9 cellular contexts compared by ENCODE assay signal in the genomic region with DNA sequence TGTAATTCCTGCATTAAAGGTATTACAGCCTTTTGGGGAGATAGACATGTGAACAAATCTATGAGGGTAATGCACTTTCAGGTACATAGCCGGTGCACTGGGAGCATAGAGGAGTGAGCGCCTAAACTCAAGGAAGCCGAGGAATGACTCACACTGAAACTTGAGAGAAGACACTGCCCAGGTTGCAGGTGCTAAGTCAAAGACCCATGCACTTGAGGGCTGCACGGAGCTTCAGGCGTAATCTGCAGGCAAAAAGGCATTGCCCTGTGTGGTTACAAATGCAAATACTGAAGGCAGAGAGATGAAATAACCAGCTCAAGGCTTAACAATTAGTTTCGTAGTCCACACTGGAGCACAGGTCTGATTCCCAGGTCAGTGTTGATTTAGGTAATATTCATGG. TPM values are rescaled to one million over a fixed set of nuclear protein-coding genes. Genes with fewer than 3 reads are reported as not detected.
DNase-seq lines count a peak whose midpoint lies in the region; ATAC-seq and TF ChIP-seq lines count a peak whose summit lies in the region.
"Had no signal": no experiment of that assay in that cellular context is flagged by ENCODE, and none has a peak within 500 bp of the region (broad histone marks: within the 10 kb centered on the region; RNA-seq: fewer than 3 reads in every experiment).

No MANE protein-coding gene starts in this region.

- H3K36me3 ChIP-seq in ovary (no peaks in the 10 kb centered on the region), adrenal gland (replicated peaks in 1 of 2) (no peaks in the 10 kb centered on the region)
- H3K36me3 ChIP-seq: neutrophil had no signal

- H3K27ac ChIP-seq in ovary (no peak overlapping the region), adrenal gland (no peak overlapping the region)
- H3K27ac ChIP-seq: neutrophil had no signal

- H3K4me3 ChIP-seq in ovary (no peak overlapping the region), adrenal gland (no peak overlapping the region)

- no peaks in the 10 kb centered on the region for H3K27me3 ChIP-seq in ovary
- H3K27me3 ChIP-seq in adrenal gland = no peaks in the 10 kb centered on the region
- H3K27me3 ChIP-seq: neutrophil had no signal

- peak; percentile 97 for ATAC-seq in GM21717 (IDR thresholded peaks at IDR 0.05; ENCODE audit: unreplicated experiment)
- ATAC-seq in HG03378 (IDR thresholded peaks at IDR 0.05; ENCODE audit: unreplicated experiment) = peak; percentile 85

- TF ChIP-seq CTCF in ovary (IDR thresholded peaks at IDR 0.05) = no peak
- no peak for TF ChIP-seq CTCF in adrenal gland (IDR thresholded peaks at IDR 0.05)

- no peaks in the 10 kb centered on the region for H3K4me1 ChIP-seq in ovary (ENCODE audit: insufficient read depth)
- H3K4me1 ChIP-seq in adrenal gland (replicated peaks in 1 of 2) = no peaks in the 10 kb centered on the region

- no peaks in the 10 kb centered on the region for H3K9me3 ChIP-seq in ovary
- H3K9me3 ChIP-seq in adrenal gland (replicated peaks in 1 of 3) = no peaks in the 10 kb centered on the region
- H3K9me3 ChIP-seq: neutrophil had no signal

- TF ChIP-seq EP300 in ovary (IDR thresholded peaks at IDR 0.05) = no peak

- TF ChIP-seq POLR2A in ovary (IDR thresholded peaks at IDR 0.05) (no peak), adrenal gland (IDR thresholded peaks at IDR 0.05) (no peak)

- 86 to 93% (median 90%) methylated on average over 6 of the region's 6 CpGs for WGBS in ovary, 3 donors
- 68 to 89% (median 77%) methylated on average over 6 of the region's 6 CpGs for WGBS in adrenal gland, 4 donors

- peak; percentile 20 for DNase-seq in activated T-cell treated with anti-CD3 and anti-CD28 coated beads, Interleukin-2, amount 50 U/mL, for 1 hour
- DNase-seq in activated T-cell treated with anti-CD3 and anti-CD28 coated beads for 4 hours (no peak), kidney tubule cell (ENCODE audit: low spot score) (peak; percentile 52), ovary (no peak), adrenal gland (no peak), AML-193 (lab: John Stamatoyannopoulos, UW) (no peak)

- intact Hi-C loops in ovary (cut with DNase I) = no loop called here
- intact Hi-C loops in adrenal gland (cut with DNase I) = no loop called here

RNA-seq across cellular contexts. Expression of a gene that starts 51.0 kb away (rescaled TPM):
- 10 to 100 TPM in 6 of 7 donors, 1 to 10 TPM in 1; 8.4 to 29.1 (median 13.7) TPM for total RNA-seq in ovary
- polyA plus RNA-seq in ovary = 10 to 100 TPM in 1 of 2 donors, 1 to 10 TPM in 1; 6.0 to 11.3 TPM
- total RNA-seq in adrenal gland = 1 to 10 TPM; 1.1 to 8.4 (median 3.6) TPM
- polyA plus RNA-seq in adrenal gland = 1 to 10 TPM; 1.7 to 3.5 (median 1.8) TPM

Comparison
In these comparisons a context has a peak if more than half of its experiments do, and no peak if none do; other contexts are left out.
1. DNase-seq: peak in activated T-cell treated with anti-CD3 and anti-CD28 coated beads, Interleukin-2, amount 50 U/mL, for 1 hour (single experiment) and kidney tubule cell (single experiment); none in activated T-cell treated with anti-CD3 and anti-CD28 coated beads for 4 hours (single experiment), ovary (0 of 5), adrenal gland (0 of 7) and AML-193 (0 of 2).